In genomic region chr20:58461104-58461503, GRCh38 we compare ENCODE assay signal across 21 cellular contexts. TPM values are rescaled to one million over a fixed set of nuclear protein-coding genes. Genes with fewer than 3 reads are reported as not detected.
DNase-seq lines count a peak whose midpoint lies in the region; FAIRE-seq and TF ChIP-seq lines count a peak whose summit lies in the region.
"Had no signal": no experiment of that assay in that cellular context is flagged by ENCODE, and none has a peak within 500 bp of the region (broad histone marks: within the 10 kb centered on the region; RNA-seq: fewer than 3 reads in every experiment).

No MANE protein-coding gene starts in this region.

- H4K91ac ChIP-seq in neuronal stem cell (ENCODE audit: low read depth, low read length, poor library complexity): no peak overlapping the region

- H3K4me2 ChIP-seq in keratinocyte (ENCODE audit: control insufficient read depth, extremely low read depth, insufficient read depth, low read depth, low read length) (peak overlapping the region; percentile 67), neuronal stem cell (ENCODE audit: insufficient read depth, low read length, poor library complexity, severe bottlenecking) (no peak overlapping the region)

- DNase-seq in RWPE1 (ENCODE audit: low spot score): no peak
- DNase-seq in SJSA1 (ENCODE audit: low read depth in 1 of 2, low spot score in 2 of 2): no peak
- DNase-seq in keratinocyte (ENCODE audit: low read depth, low spot score): no peak
- no peak for DNase-seq in neuronal stem cell (ENCODE audit: low spot score)
- DNase-seq in spleen: no peak
- no peak for DNase-seq in esophagus squamous epithelium (lab: John Stamatoyannopoulos, UW)
- DNase-seq in ureter (ENCODE audit: low spot score): no peak
- DNase-seq: ACHN; AML-193; CD4-positive, alpha-beta T cell; H9; IMR-90 had no signal

- H3K79me2 ChIP-seq in keratinocyte (ENCODE audit: control insufficient read depth, insufficient read depth, low read length): no peaks in the 10 kb centered on the region

- FAIRE-seq in keratinocyte (lab: Jason Lieb, UNC): no peak
- FAIRE-seq: A204.1, D721Med, G401.6, GM12891, GM19239, H1 had no signal

- no peak for TF ChIP-seq CTCF in RWPE1 (conservative IDR thresholded peaks at IDR 0.05; ENCODE audit: low read depth)
- no peak for TF ChIP-seq CTCF in keratinocyte (optimal IDR thresholded peaks at IDR 0.05 in 1 of 3, IDR thresholded peaks at IDR 0.05 in 1 of 3, conservative IDR thresholded peaks at IDR 0.05 in 1 of 3; ENCODE audit: extremely low read depth in 1 of 3, insufficient read depth in 2 of 3, low read length in 3 of 3)
- TF ChIP-seq CTCF in spleen (IDR thresholded peaks at IDR 0.05 in 8 of 11, conservative IDR thresholded peaks at IDR 0.05 in 3 of 11): no peak
- no peak for TF ChIP-seq CTCF in esophagus squamous epithelium (IDR thresholded peaks at IDR 0.05)

- H3K4me1 ChIP-seq in SJSA1 (replicated peaks) (peaks cover 36% of the 10 kb centered on the region), keratinocyte (ENCODE audit: control insufficient read depth, extremely low read depth, insufficient read depth, low read length) (peaks cover 49% of the 10 kb centered on the region), neuronal stem cell (ENCODE audit: control insufficient read depth in 2 of 2, insufficient read depth in 1 of 2, low read depth in 1 of 2, low read length in 2 of 2) (peaks cover 0 to 7% of the 10 kb centered on the region in 2 donors), spleen (peaks cover 0 to 22% (median 3%) of the 10 kb centered on the region in 6 donors), esophagus squamous epithelium (peaks cover 0 to 28% (median 0%) of the 10 kb centered on the region in 3 donors)
- H3K4me1 ChIP-seq: Caco-2 had no signal

- H2BK120ac ChIP-seq in neuronal stem cell (ENCODE audit: low read depth, low read length): no peak overlapping the region

- no peaks in the 10 kb centered on the region for H3K36me3 ChIP-seq in SJSA1
- no peaks in the 10 kb centered on the region for H3K36me3 ChIP-seq in keratinocyte (ENCODE audit: control insufficient read depth in 2 of 2, extremely low read depth in 1 of 2, insufficient read depth in 2 of 2, low read length in 2 of 2)
- peaks cover 0 to 4% of the 10 kb centered on the region in 2 donors for H3K36me3 ChIP-seq in neuronal stem cell (replicated peaks in 1 of 2; ENCODE audit: control insufficient read depth in 2 of 2, insufficient read depth in 2 of 2, low read length in 2 of 2)
- peaks cover 0 to 9% (median 0%) of the 10 kb centered on the region in 6 donors for H3K36me3 ChIP-seq in spleen
- no peaks in the 10 kb centered on the region for H3K36me3 ChIP-seq in esophagus squamous epithelium

- dilution Hi-C loops in keratinocyte (cut with MboI; ENCODE audit: extremely low pct_ligation_motif_present, low sequenced_read_pairs): no loop called here

- peak overlapping the region; percentile 94 for H3K27ac ChIP-seq in RWPE1
- peak overlapping the region; percentile 60; the same call in 1 of the 2 replicates for H3K27ac ChIP-seq in SJSA1
- peak overlapping the region; percentile 92 for H3K27ac ChIP-seq in keratinocyte (ENCODE audit: control insufficient read depth, insufficient read depth, low read length)
- no peak overlapping the region for H3K27ac ChIP-seq in neuronal stem cell (replicated peaks; ENCODE audit: low read length)
- no peak overlapping the region for H3K27ac ChIP-seq in spleen
- no peak overlapping the region for H3K27ac ChIP-seq in esophagus squamous epithelium
- H3K27ac ChIP-seq: C4-2B had no signal

- H3K9me3 ChIP-seq in SJSA1 (replicated peaks): no peaks in the 10 kb centered on the region
- no peaks in the 10 kb centered on the region for H3K9me3 ChIP-seq in keratinocyte (ENCODE audit: control insufficient read depth, low read depth, low read length)
- H3K9me3 ChIP-seq in neuronal stem cell (replicated peaks in 1 of 2; ENCODE audit: control insufficient read depth in 2 of 2, insufficient read depth in 1 of 2, low read depth in 1 of 2, low read length in 2 of 2): no peaks in the 10 kb centered on the region
- no peaks in the 10 kb centered on the region for H3K9me3 ChIP-seq in spleen
- H3K9me3 ChIP-seq in esophagus squamous epithelium: no peaks in the 10 kb centered on the region
- H3K9me3 ChIP-seq: Caco-2 had no signal

- H2BK15ac ChIP-seq in neuronal stem cell (ENCODE audit: low read length): no peak overlapping the region

- H2BK5ac ChIP-seq in neuronal stem cell (ENCODE audit: low read length): no peak overlapping the region

- no peaks in the 10 kb centered on the region for H3K9me1 ChIP-seq in keratinocyte (ENCODE audit: control insufficient read depth, extremely low read depth, insufficient read depth, low read length)

- peak overlapping the region; percentile 75 for H3K9ac ChIP-seq in keratinocyte (ENCODE audit: control insufficient read depth, extremely low read depth, insufficient read depth, low read length)
- no peak overlapping the region for H3K9ac ChIP-seq in neuronal stem cell (ENCODE audit: low read depth, low read length, poor library complexity)

- no peak overlapping the region for H2AK5ac ChIP-seq in neuronal stem cell (ENCODE audit: low read depth, low read length)

- no peaks in the 10 kb centered on the region for H3K79me1 ChIP-seq in neuronal stem cell (ENCODE audit: low read depth, low read length)

- H2BK12ac ChIP-seq in neuronal stem cell (ENCODE audit: low read length): no peak overlapping the region

- TF ChIP-seq POLR2A in spleen (IDR thresholded peaks at IDR 0.05) (no peak), esophagus squamous epithelium (IDR thresholded peaks at IDR 0.05) (no peak)

- H3K23ac ChIP-seq in neuronal stem cell (ENCODE audit: low read depth, low read length, poor library complexity): no peak overlapping the region

- H2AFZ ChIP-seq in keratinocyte (ENCODE audit: control insufficient read depth, low read length): no peak overlapping the region
- no peak overlapping the region for H2AFZ ChIP-seq in neuronal stem cell (ENCODE audit: low read length)

- H3K4ac ChIP-seq in neuronal stem cell (ENCODE audit: low read length): no peak overlapping the region

- POLR2A ChIA-PET in RWPE1 (lab: Yijun Ruan, JAX; ENCODE audit: low non-redundant PET): interaction anchor here (0.6 kb wide), 1 partner anchor 13 kb away, joined by 6 read pairs; no protein-coding TSS in a partner anchor

- no CpG with 5 or more reads among the region's 25 CpGs for WGBS in neuronal stem cell (ENCODE audit: extremely low coverage in 2 of 2, insufficient read length in 2 of 2, insufficient replicate concordance in 1 of 2), 2 donors
- 96 to 98% (median 96%) methylated on average over 10 to 25 of the region's 25 CpGs for WGBS in spleen, 5 donors
- 100% methylated on average over 1 of the region's 25 CpGs; no CpG with 5 or more reads in 1 of the 2 donors for WGBS in esophagus squamous epithelium, 2 donors

- no peak overlapping the region for H3K4me3 ChIP-seq in SJSA1
- H3K4me3 ChIP-seq in keratinocyte (ENCODE audit: control insufficient read depth in 2 of 3, extremely low read depth in 1 of 3, insufficient read depth in 2 of 3, low read depth in 1 of 3, low read length in 3 of 3): no peak overlapping the region
- H3K4me3 ChIP-seq in neuronal stem cell (ENCODE audit: low read length in 2 of 2): no peak overlapping the region
- H3K4me3 ChIP-seq in spleen: no peak overlapping the region
- no peak overlapping the region for H3K4me3 ChIP-seq in esophagus squamous epithelium

- H4K20me1 ChIP-seq in keratinocyte (ENCODE audit: control insufficient read depth, extremely low read depth, insufficient read depth, low read length): no peaks in the 10 kb centered on the region

- no peaks in the 10 kb centered on the region for H3K27me3 ChIP-seq in SJSA1 (replicated peaks)
- no peaks in the 10 kb centered on the region for H3K27me3 ChIP-seq in keratinocyte (ENCODE audit: control insufficient read depth, extremely low read depth, insufficient read depth, low read length)
- no peaks in the 10 kb centered on the region for H3K27me3 ChIP-seq in neuronal stem cell (ENCODE audit: control insufficient read depth in 3 of 3, insufficient read depth in 3 of 3, low read depth in 1 of 3, low read length in 3 of 3)
- peaks cover 0 to under 1% (median 0%) of the 10 kb centered on the region in 7 donors for H3K27me3 ChIP-seq in spleen (replicated peaks in 1 of 7)
- H3K27me3 ChIP-seq in esophagus squamous epithelium: no peaks in the 10 kb centered on the region

- peak overlapping the region; percentile 76 for H3K14ac ChIP-seq in neuronal stem cell (ENCODE audit: low read length)

- H4K8ac ChIP-seq in neuronal stem cell (ENCODE audit: low read depth, low read length): no peak overlapping the region

- peak overlapping the region; percentile 55 for H3K18ac ChIP-seq in neuronal stem cell (ENCODE audit: low read length)

- CTCF ChIA-PET in RWPE1 (lab: Yijun Ruan, JAX): interaction anchor here (0.5 to 0.8 kb wide), 2 partner anchors 12 to 190 kb away, joined by 3 read pairs; partner anchors contain the start of gene STX16

- intact Hi-C loops in spleen (cut with DNase I; ENCODE audit: low total_unique reads): no loop called here
- intact Hi-C loops in esophagus squamous epithelium (cut with DNase I): no loop called here

RNA-seq across cellular contexts. Expression of gene APCDD1L, which starts 54.1 kb away (rescaled TPM):
- total RNA-seq in SJSA1 (2014; rRNA removed; shearing (Covaris generic)): 0.24 TPM in 1 of 2 replicates, not detected in the other
- 0.62 to 3.7 TPM (median 0.67 TPM) in 3 replicates for polyA plus RNA-seq in keratinocyte
- polyA plus RNA-seq in keratinocyte (2011; ENCODE audit: low read depth): 0.10 TPM
- 1.0 and 2.4 TPM in 2 replicates for polyA plus RNA-seq in keratinocyte (2011; cell fraction: cytosol; rRNA removed)
- 1.4 and 2.2 TPM in 2 replicates for polyA plus RNA-seq in keratinocyte (2011; cell fraction: nucleus; rRNA removed)
- 0.30 and 4.6 TPM in 2 replicates for polyA plus RNA-seq in keratinocyte (2012; ENCODE audit: low replicate concordance)
- polyA minus RNA-seq in keratinocyte: 0.33 to 5.6 TPM (median 0.61 TPM) in 3 replicates
- 1.3 TPM for polyA minus RNA-seq in keratinocyte (2011; cell fraction: cytosol; rRNA and poly(A)+ RNA removed)
- 1.3 and 1.6 TPM in 2 replicates for polyA minus RNA-seq in keratinocyte (2011; cell fraction: nucleus; rRNA and poly(A)+ RNA removed)
- polyA plus RNA-seq in neuronal stem cell (2013, experiment 1 of 2): 0.04 TPM
- polyA plus RNA-seq in neuronal stem cell (2013, experiment 2 of 2): 0.03 TPM
- under 1 TPM in 1 of 7 donors, not detected in 6; 0.50 TPM for total RNA-seq in spleen
- polyA plus RNA-seq in spleen: under 1 TPM in 1 of 3 donors, not detected in 2; 0.03 TPM
- total RNA-seq in esophagus squamous epithelium: under 1 TPM in 3 of 4 donors, not detected in 1; 0.38 to 0.44 (median 0.41) TPM
- 2.3 TPM for total RNA-seq in ureter
- total RNA-seq: Caco-2; CD4-positive, alpha-beta T cell; HT-29 had no signal

Comparison
In these comparisons a context has a peak if more than half of its experiments do, and no peak if none do; other contexts are left out.
1. H3K27ac ChIP-seq: peak in RWPE1 (single experiment), SJSA1 (single experiment) and keratinocyte (single experiment); none in neuronal stem cell (single experiment), spleen (0 of 8) and esophagus squamous epithelium (0 of 4).